In the genomic region with DNA sequence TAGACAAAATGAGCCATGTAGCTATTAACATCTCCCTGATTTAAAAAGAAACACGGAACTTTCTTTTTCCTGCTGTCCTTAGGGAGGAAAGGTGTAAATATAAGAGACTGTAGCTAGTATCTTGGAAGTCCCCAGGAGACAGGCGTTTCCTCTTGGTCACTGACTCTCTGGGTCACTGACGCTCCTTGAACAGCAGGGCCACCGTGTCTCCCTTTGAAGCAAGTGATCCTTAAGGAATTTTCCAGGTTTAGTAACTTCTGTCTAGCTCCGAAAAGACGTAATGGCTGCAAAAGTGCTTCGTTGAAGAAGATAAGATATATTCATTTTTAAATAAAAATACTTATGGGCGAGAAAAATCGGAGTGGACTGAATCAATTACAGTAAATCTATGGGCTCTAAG, we compare ENCODE assay signal across 8 cellular contexts. TPM values are rescaled to one million over a fixed set of nuclear protein-coding genes. Genes with fewer than 3 reads are reported as not detected.
DNase-seq lines count a peak whose midpoint lies in the region; ATAC-seq, FAIRE-seq and TF ChIP-seq lines count a peak whose summit lies in the region.

No MANE protein-coding gene starts in this region.

- H3K4me1 ChIP-seq in ES-I3 (ENCODE audit: insufficient read depth, low read length) (peaks cover 20% of the 10 kb centered on the region), PC-3 (ENCODE audit: insufficient read depth, low read length) (peaks cover 17% of the 10 kb centered on the region), pancreas (peaks cover 14 to 34% (median 20%) of the 10 kb centered on the region in 3 donors)

- H3K27me3 ChIP-seq in PC-3 (ENCODE audit: low read length) (no peaks in the 10 kb centered on the region), pancreas (no peaks in the 10 kb centered on the region)

- WGBS in pancreas, 2 donors: 4% methylated on average over 9 of the region's 9 CpGs

- H3K79me2 ChIP-seq in PC-3 (ENCODE audit: low read length): peaks cover 43% of the 10 kb centered on the region

- intact Hi-C loops in PC-3 (cut with micrococcal nuclease): no loop called here
- intact Hi-C loops in pancreas (cut with DNase I): no loop called here

- H3F3A ChIP-seq in PC-3 (ENCODE audit: low read length, unreplicated experiment): no peaks in the 10 kb centered on the region

- peak overlapping the region; percentile 96 for H3K4me3 ChIP-seq in PC-3 (ENCODE audit: low read length)
- H3K4me3 ChIP-seq in epithelial cell of esophagus (ENCODE audit: low read length): peak overlapping the region; percentile 93
- H3K4me3 ChIP-seq in pancreas: peak overlapping the region; percentile 64 to 95 (median 83)

- POLR2A ChIA-PET in PC-3 (lab: Charles Lee; ENCODE audit: unreplicated experiment): interaction anchor here (0.6 to 0.7 kb wide), 3 partner anchors 115 to 211 kb away, joined by 3 to 7 read pairs (median 4); no protein-coding TSS in a partner anchor

- peak overlapping the region; percentile 88 for H2AFZ ChIP-seq in PC-3 (ENCODE audit: low read length)

- H4K20me1 ChIP-seq in PC-3 (ENCODE audit: low read length): peaks cover 32% of the 10 kb centered on the region

- CTCF ChIA-PET in PC-3 (lab: Charles Lee): interaction anchor here (0.7 to 1.8 kb wide), 3 partner anchors 24 to 160 kb away, joined by 4 to 7 read pairs (median 4); no protein-coding TSS in a partner anchor

- no peak for FAIRE-seq in pancreas (lab: Jason Lieb, UNC)

- H3K4me2 ChIP-seq in PC-3 (ENCODE audit: low read length): peak overlapping the region; percentile 94

- ATAC-seq in PC-3: no peak
- peak in 2 of 4 donors; percentile 12 to 17 for ATAC-seq in pancreas
- ATAC-seq in HG03457 (IDR thresholded peaks at IDR 0.05; ENCODE audit: unreplicated experiment): no peak
- no peak for ATAC-seq in left lobe of liver

- peak overlapping the region; percentile 66 for H3K27ac ChIP-seq in PC-3 (ENCODE audit: low read length)
- H3K27ac ChIP-seq in pancreas: peak overlapping the region; percentile 79 to 93 (median 88)

- no peaks in the 10 kb centered on the region for H3K9me2 ChIP-seq in PC-3 (replicated peaks; ENCODE audit: low read length)

- no peaks in the 10 kb centered on the region for H3K9me3 ChIP-seq in ES-I3 (ENCODE audit: control insufficient read depth, insufficient read depth, low read length)
- H3K9me3 ChIP-seq in PC-3 (ENCODE audit: low read length): no peaks in the 10 kb centered on the region
- H3K9me3 ChIP-seq in pancreas: no peaks in the 10 kb centered on the region

- H3K9ac ChIP-seq in ES-I3 (ENCODE audit: low read depth, low read length) (peak overlapping the region; percentile 85), PC-3 (ENCODE audit: low read length) (peak overlapping the region; percentile 99)

- DNase-seq in PC-3: no peak
- no peak for DNase-seq in epithelial cell of esophagus (ENCODE audit: low read depth)
- no peak for DNase-seq in pancreas
- no peak for DNase-seq in NCI-H187 (lab: John Stamatoyannopoulos, UW)
- DNase-seq in NCI-H1930 (lab: John Stamatoyannopoulos, UW): no peak
- no peak for DNase-seq in left lobe of liver (ENCODE audit: low spot score)

- BruUV-seq in PC-3 (replicated peaks; lab: Mats Ljungman, UMichigan): no TSS peak

- TF ChIP-seq CTCF in PC-3 (conservative IDR thresholded peaks at IDR 0.05; ENCODE audit: low read depth, low read length) (no peak), epithelial cell of esophagus (IDR thresholded peaks at IDR 0.05; ENCODE audit: insufficient read depth, low read depth, low read length, missing control alignments) (no peak), pancreas (IDR thresholded peaks at IDR 0.05) (no peak)

- H3K36me3 ChIP-seq in ES-I3 (ENCODE audit: insufficient read depth, low read length): no peaks in the 10 kb centered on the region
- no peaks in the 10 kb centered on the region; the same call in 1 of the 2 replicates for H3K36me3 ChIP-seq in PC-3 (ENCODE audit: low read depth, low read length)
- no peaks in the 10 kb centered on the region for H3K36me3 ChIP-seq in pancreas

RNA-seq across cellular contexts. Expression of gene CLTA, which starts 0.7 kb away (rescaled TPM):
- 259 and 266 TPM in 2 replicates for total RNA-seq in PC-3 (2014; rRNA removed)
- total RNA-seq in pancreas: 10 to 100 TPM; 57.9 to 91.7 (median 77.7) TPM
- polyA plus RNA-seq in pancreas: 100 to 1,000 TPM in 1 of 2 donors, 10 to 100 TPM in 1; 49.2 to 102 TPM
- total RNA-seq in left lobe of liver: 61.8 TPM

RNA-seq across cellular contexts. Expression of gene CCIN, which starts 20.8 kb away (rescaled TPM):
- total RNA-seq in PC-3 (2014; rRNA removed) (0.22 and 0.46 TPM in 2 replicates), pancreas (under 1 TPM in 1 of 6 donors, not detected in 5; 0.25 TPM), left lobe of liver (not detected)
- polyA plus RNA-seq in pancreas: under 1 TPM; 0.05 to 0.11 TPM

RNA-seq across cellular contexts. Expression of gene GLIPR2, which starts 53.4 kb away (rescaled TPM):
- 6.7 and 10.1 TPM in 2 replicates for total RNA-seq in PC-3 (2014; rRNA removed)
- total RNA-seq in pancreas: 10 to 100 TPM in 1 of 6 donors, 1 to 10 TPM in 5; 1.3 to 10.0 (median 2.3) TPM
- polyA plus RNA-seq in pancreas: 1 to 10 TPM; 5.8 to 8.2 TPM
- 1.5 TPM for total RNA-seq in left lobe of liver
